In genomic region chr2:157218911-157219310, GRCh38 we compare ENCODE assay signal across 7 cellular contexts. TPM values are rescaled to one million over a fixed set of nuclear protein-coding genes. Genes with fewer than 3 reads are reported as not detected.
"Had no signal": no experiment of that assay in that cellular context is flagged by ENCODE, and none has a peak within 500 bp of the region (broad histone marks: within the 10 kb centered on the region; RNA-seq: fewer than 3 reads in every experiment).

No MANE protein-coding gene starts in this region.

- H3K27ac ChIP-seq: HL-60 had no signal

- H2AFZ ChIP-seq: GM23338 had no signal

- H3K4me3 Mint-ChIP-seq: GM23338, H9, IgD-negative memory B cell had no signal

- H3K4me3 ChIP-seq: GM23338 had no signal

- H3K27ac Mint-ChIP-seq: GM23338, H9, IgD-negative memory B cell had no signal

- H3K4me1 Mint-ChIP-seq: GM23338, H9, IgD-negative memory B cell had no signal

- H3K4me2 ChIP-seq: GM23338 had no signal

- DNase-seq: H9, HCEC 1CT had no signal

- H3K36me3 Mint-ChIP-seq: IgD-negative memory B cell had no signal

- H3K9me3 Mint-ChIP-seq: GM23338, H9, IgD-negative memory B cell had no signal

- H3K27me3 Mint-ChIP-seq: IgD-negative memory B cell had no signal

RNA-seq across cellular contexts. Expression of gene GALNT5, which starts 38.6 kb away (rescaled TPM):
- total RNA-seq: HepG2, HT1080 had no signal
- polyA plus RNA-seq: HepG2, IgD-negative memory B cell had no signal
